In genomic region chr16:86089986-86090385, GRCh38 we compare ENCODE assay signal across 20 cellular contexts.
A peak's percentile ranks its signal among the peaks of the same experiment; 100 is the strongest.
DNase-seq lines count a peak whose midpoint lies in the region; ATAC-seq and TF ChIP-seq lines count a peak whose summit lies in the region.
"Had no signal": no experiment of that assay in that cellular context is flagged by ENCODE, and none has a peak within 500 bp of the region (broad histone marks: within the 10 kb centered on the region; RNA-seq: fewer than 3 reads in every experiment).

No MANE protein-coding gene starts in this region.

- H3K36me3 ChIP-seq in psoas muscle (ENCODE audit: insufficient read depth in 1 of 2, low read depth in 1 of 2), result no peaks in the 10 kb centered on the region
- H3K36me3 ChIP-seq: breast epithelium had no signal

- WGBS in psoas muscle, 3 donors, result 43 to 49% (median 44%) methylated on average over 5 of the region's 5 CpGs

- peaks cover 12% of the 10 kb centered on the region for H3K4me1 Mint-ChIP-seq in T-helper 2 cell treated with Interferon-gamma antibody and Interleukin-4, amounts not matched to agents 5 μg/mL and 100 μg/mL, for 36 hours (ENCODE audit: low read depth)
- peaks cover 18% of the 10 kb centered on the region for H3K4me1 Mint-ChIP-seq in stimulated activated memory B cell treated with anti-CD40 and anti-IgM and Interleukin-4, amounts not matched to agents 10 μg/mL and 1 μg/mL and 100 μg/mL, for 72 hours
- no peaks in the 10 kb centered on the region for H3K4me1 Mint-ChIP-seq in activated T-cell treated with anti-CD3 and anti-CD28 coated beads, Interleukin-2, amount 50 U/mL, for 72 hours (ENCODE audit: low read depth)
- H3K4me1 Mint-ChIP-seq: CD8-positive, alpha-beta memory T cell had no signal

- H3K27ac ChIP-seq in psoas muscle (no peak overlapping the region), substantia nigra (ENCODE audit: low read depth, low read length, poor library complexity, severe bottlenecking) (no peak overlapping the region)
- H3K27ac ChIP-seq: breast epithelium had no signal

- no peaks in the 10 kb centered on the region for H3K4me1 ChIP-seq in psoas muscle
- H3K4me1 ChIP-seq: breast epithelium had no signal

- H3K36me3 Mint-ChIP-seq in T-helper 2 cell treated with Interferon-gamma antibody and Interleukin-4, amounts not matched to agents 5 μg/mL and 100 μg/mL, for 36 hours (ENCODE audit: low read depth), result no peaks in the 10 kb centered on the region
- no peaks in the 10 kb centered on the region for H3K36me3 Mint-ChIP-seq in stimulated activated memory B cell treated with anti-CD40 and anti-IgM and Interleukin-4, amounts not matched to agents 10 μg/mL and 1 μg/mL and 100 μg/mL, for 72 hours
- H3K36me3 Mint-ChIP-seq in activated T-cell treated with anti-CD3 and anti-CD28 coated beads, Interleukin-2, amount 50 U/mL, for 72 hours (ENCODE audit: insufficient read depth in 2 of 2), result no peaks in the 10 kb centered on the region
- H3K36me3 Mint-ChIP-seq: activated naive CD4-positive, alpha-beta T cell treated with anti-CD3 and anti-CD28 coated beads, Interleukin-2, amount 50 U/mL, for 72 hours; CD8-positive, alpha-beta memory T cell had no signal

- no peak for DNase-seq in T-helper 2 cell treated with Interferon-gamma antibody and Interleukin-4, amounts not matched to agents 5 μg/mL and 100 μg/mL, for 36 hours (ENCODE audit: low spot score)
- DNase-seq in T-helper 2 cell (no peak), RPMI8226 (peak; percentile 14), psoas muscle (no peak), substantia nigra (lab: John Stamatoyannopoulos, UW) (no peak)
- no peak for DNase-seq in activated T-cell treated with anti-CD3 and anti-CD28 coated beads, Interleukin-2, amount 50 U/mL, for 72 hours
- DNase-seq: activated CD8-positive, alpha-beta memory T cell treated with anti-CD3 and anti-CD28 coated beads, Interleukin-2, amount 50 U/mL, for 48 hours; CD8-positive, alpha-beta memory T cell; HFFc6; hippocampal formation; left colon; NCI-H1694 treated with DMSO at 0.1 percent for 48 hours; PC-3; stimulated activated CD4-positive, alpha-beta T cell treated with anti-CD3 and anti-CD28 coated beads, Interleukin-15, amount 100 ng/mL, for 24 hours; SW 1271 had no signal

- peaks cover 0 to 16% (median 5%) of the 10 kb centered on the region in 3 donors for H3K27me3 ChIP-seq in psoas muscle (ENCODE audit: insufficient read depth in 3 of 3, low read length in 2 of 3)

- no peaks in the 10 kb centered on the region for H3K9me3 Mint-ChIP-seq in T-helper 2 cell treated with Interferon-gamma antibody and Interleukin-4, amounts not matched to agents 5 μg/mL and 100 μg/mL, for 36 hours
- no peaks in the 10 kb centered on the region for H3K9me3 Mint-ChIP-seq in stimulated activated memory B cell treated with anti-CD40 and anti-IgM and Interleukin-4, amounts not matched to agents 10 μg/mL and 1 μg/mL and 100 μg/mL, for 72 hours
- H3K9me3 Mint-ChIP-seq in activated T-cell treated with anti-CD3 and anti-CD28 coated beads, Interleukin-2, amount 50 U/mL, for 72 hours, result no peaks in the 10 kb centered on the region
- H3K9me3 Mint-ChIP-seq: activated naive CD4-positive, alpha-beta T cell treated with anti-CD3 and anti-CD28 coated beads, Interleukin-2, amount 50 U/mL, for 72 hours; CD8-positive, alpha-beta memory T cell; HFFc6 had no signal

- peak overlapping the region; percentile 31 for H3K27ac Mint-ChIP-seq in T-helper 2 cell treated with Interferon-gamma antibody and Interleukin-4, amounts not matched to agents 5 μg/mL and 100 μg/mL, for 36 hours
- peak overlapping the region; percentile 66 for H3K27ac Mint-ChIP-seq in stimulated activated memory B cell treated with anti-CD40 and anti-IgM and Interleukin-4, amounts not matched to agents 10 μg/mL and 1 μg/mL and 100 μg/mL, for 72 hours
- no peak overlapping the region for H3K27ac Mint-ChIP-seq in activated T-cell treated with anti-CD3 and anti-CD28 coated beads, Interleukin-2, amount 50 U/mL, for 72 hours
- H3K27ac Mint-ChIP-seq: HFFc6 had no signal

- H3K4me3 Mint-ChIP-seq in T-helper 2 cell treated with Interferon-gamma antibody and Interleukin-4, amounts not matched to agents 5 μg/mL and 100 μg/mL, for 36 hours, result no peak overlapping the region
- no peak overlapping the region for H3K4me3 Mint-ChIP-seq in stimulated activated memory B cell treated with anti-CD40 and anti-IgM and Interleukin-4, amounts not matched to agents 10 μg/mL and 1 μg/mL and 100 μg/mL, for 72 hours
- H3K4me3 Mint-ChIP-seq in activated T-cell treated with anti-CD3 and anti-CD28 coated beads, Interleukin-2, amount 50 U/mL, for 72 hours, result no peak overlapping the region
- H3K4me3 Mint-ChIP-seq: CD8-positive, alpha-beta memory T cell; HFFc6 had no signal

- H3K9me3 ChIP-seq in psoas muscle, result no peaks in the 10 kb centered on the region
- H3K9me3 ChIP-seq: breast epithelium had no signal

- peak; percentile 72 for ATAC-seq in GM21423 (IDR thresholded peaks at IDR 0.05; ENCODE audit: unreplicated experiment)
- ATAC-seq in stimulated activated memory B cell treated with anti-CD40 and anti-IgM and Interleukin-4, amounts not matched to agents 10 μg/mL and 1 μg/mL and 100 μg/mL, for 72 hours, result peak; percentile 61
- no peak for ATAC-seq in activated T-cell treated with anti-CD3 and anti-CD28 coated beads, Interleukin-2, amount 50 U/mL, for 72 hours (replicated peaks in 1 of 2)
- ATAC-seq in psoas muscle, result no peak
- ATAC-seq: activated CD4-positive, CD25-positive, alpha-beta regulatory T cell treated with anti-CD3 and anti-CD28 coated beads, Interleukin-2, amount 50 U/mL, for 24 hours; left colon; PC-3 had no signal

- H3K27me3 Mint-ChIP-seq in T-helper 2 cell treated with Interferon-gamma antibody and Interleukin-4, amounts not matched to agents 5 μg/mL and 100 μg/mL, for 36 hours (ENCODE audit: low read depth), result no peaks in the 10 kb centered on the region
- peaks cover 8% of the 10 kb centered on the region for H3K27me3 Mint-ChIP-seq in stimulated activated memory B cell treated with anti-CD40 and anti-IgM and Interleukin-4, amounts not matched to agents 10 μg/mL and 1 μg/mL and 100 μg/mL, for 72 hours
- no peaks in the 10 kb centered on the region for H3K27me3 Mint-ChIP-seq in activated T-cell treated with anti-CD3 and anti-CD28 coated beads, Interleukin-2, amount 50 U/mL, for 72 hours (ENCODE audit: low read depth)

- intact Hi-C loops in psoas muscle (cut with DNase I), result no loop called here

- no peak for TF ChIP-seq CTCF in psoas muscle (IDR thresholded peaks at IDR 0.05)

- no peak overlapping the region for H3K4me3 ChIP-seq in psoas muscle
- H3K4me3 ChIP-seq: breast epithelium had no signal

Comparison
In these comparisons a context has a peak if more than half of its experiments do, and no peak if none do; other contexts are left out.
1. ATAC-seq: peak in GM21423 (single experiment) and stimulated activated memory B cell treated with anti-CD40 and anti-IgM and Interleukin-4, amounts not matched to agents 10 μg/mL and 1 μg/mL and 100 μg/mL, for 72 hours (single experiment); none in activated T-cell treated with anti-CD3 and anti-CD28 coated beads, Interleukin-2, amount 50 U/mL, for 72 hours (0 of 2) and psoas muscle (0 of 4).